Comparison of ENCODE assay signal across 16 cellular contexts in genomic region chr7:157525501-157525915, GRCh38.
DNase-seq lines count a peak whose midpoint lies in the region; ATAC-seq and TF ChIP-seq lines count a peak whose summit lies in the region.
"Had no signal": no experiment of that assay in that cellular context is flagged by ENCODE, and none has a peak within 500 bp of the region (broad histone marks: within the 10 kb centered on the region; RNA-seq: fewer than 3 reads in every experiment).

No MANE protein-coding gene starts in this region.

- H3K9ac ChIP-seq in Karpas-422 (ENCODE audit: low read length) (no peak overlapping the region), neural progenitor cell (no peak overlapping the region)
- H3K9ac ChIP-seq: BLaER1 had no signal

- H3K27ac ChIP-seq in Karpas-422 (ENCODE audit: low read length), result no peak overlapping the region
- H3K27ac ChIP-seq in neural progenitor cell, result no peak overlapping the region
- H3K27ac ChIP-seq: BLaER1 had no signal

- H3K4me1 Mint-ChIP-seq in brain (peaks cover 64% of the 10 kb centered on the region), neural progenitor cell (peaks cover 35% of the 10 kb centered on the region)

- H3K27me3 ChIP-seq in Karpas-422 (ENCODE audit: low read length) (no peaks in the 10 kb centered on the region; the same call in 1 of the 2 replicates), neural progenitor cell (no peaks in the 10 kb centered on the region)
- H3K27me3 ChIP-seq: BLaER1 had no signal

- no peaks in the 10 kb centered on the region for H3F3A ChIP-seq in neural progenitor cell (ENCODE audit: low read depth)

- H3K27ac Mint-ChIP-seq in brain (peak overlapping the region in 3 of 5 experiments; percentile 26 to 91 (median 65)), neural progenitor cell (no peak overlapping the region)
- H3K27ac Mint-ChIP-seq: IgD-negative memory B cell had no signal

- TF ChIP-seq CTCF in brain (conservative IDR thresholded peaks at IDR 0.05), result no peak
- TF ChIP-seq CTCF in neural progenitor cell (IDR thresholded peaks at IDR 0.05), result no peak

- H4K20me1 ChIP-seq in Karpas-422 (ENCODE audit: insufficient read depth, low read depth, low read length), result no peaks in the 10 kb centered on the region
- no peaks in the 10 kb centered on the region for H4K20me1 ChIP-seq in neural progenitor cell (ENCODE audit: low read depth)
- H4K20me1 ChIP-seq: BLaER1 had no signal

- H3K4me3 Mint-ChIP-seq in brain, result no peak overlapping the region
- peak overlapping the region; percentile 22 for H3K4me3 Mint-ChIP-seq in neural progenitor cell
- H3K4me3 Mint-ChIP-seq: IgD-negative memory B cell had no signal

- no peaks in the 10 kb centered on the region for H3K9me2 ChIP-seq in Karpas-422 (replicated peaks; ENCODE audit: insufficient read depth, low read length)

- no peak overlapping the region for H3K4me2 ChIP-seq in Karpas-422 (ENCODE audit: low read depth, low read length, poor library complexity, severe bottlenecking)
- H3K4me2 ChIP-seq in neural progenitor cell, result no peak overlapping the region
- H3K4me2 ChIP-seq: BLaER1 had no signal

- H3K4me3 ChIP-seq in Karpas-422 (ENCODE audit: low read length) (no peak overlapping the region), neural progenitor cell (no peak overlapping the region)
- H3K4me3 ChIP-seq: BLaER1 had no signal

- no peaks in the 10 kb centered on the region for H3K9me3 ChIP-seq in Karpas-422 (ENCODE audit: low read length)
- H3K9me3 ChIP-seq in neural progenitor cell (ENCODE audit: low read depth), result no peaks in the 10 kb centered on the region
- H3K9me3 ChIP-seq: BLaER1 had no signal

- ATAC-seq in HG02884 (IDR thresholded peaks at IDR 0.05; ENCODE audit: unreplicated experiment) (no peak), HG03045 (IDR thresholded peaks at IDR 0.05; ENCODE audit: unreplicated experiment) (no peak)
- ATAC-seq: Panc1 had no signal

- H3K27me3 Mint-ChIP-seq in brain, result peaks cover 11% of the 10 kb centered on the region
- peaks cover 2% of the 10 kb centered on the region for H3K27me3 Mint-ChIP-seq in neural progenitor cell (ENCODE audit: insufficient read depth, low read depth)
- H3K27me3 Mint-ChIP-seq: IgD-negative memory B cell had no signal

- H3K36me3 ChIP-seq in Karpas-422 (ENCODE audit: insufficient read depth, low read length) (no peaks in the 10 kb centered on the region), neural progenitor cell (no peaks in the 10 kb centered on the region)
- H3K36me3 ChIP-seq: BLaER1 had no signal

- no peaks in the 10 kb centered on the region for H3K4me1 ChIP-seq in Karpas-422 (ENCODE audit: low read length)
- peaks cover 4% of the 10 kb centered on the region for H3K4me1 ChIP-seq in neural progenitor cell

- DNase-seq in DMS53 (lab: John Stamatoyannopoulos, UW), result peak; percentile 52
- DNase-seq in DMS53 treated with DMSO at 0.1 percent for 48 hours (lab: John Stamatoyannopoulos, UW; ENCODE audit: unreplicated experiment), result no peak
- peak; percentile 58 for DNase-seq in Karpas-422
- no peak for DNase-seq in neural progenitor cell (ENCODE audit: low spot score)
- DNase-seq in NK-92 (lab: John Stamatoyannopoulos, UW; ENCODE audit: unreplicated experiment), result no peak
- DNase-seq: 8988T, DMS153, NCI-H1092, NCI-H69, SHP77 treated with DMSO at 0.1 percent for 48 hours had no signal

- H3K9me3 Mint-ChIP-seq in brain, result peaks cover 0 to 86% (median 0%) of the 10 kb centered on the region in 5 experiments
- H3K9me3 Mint-ChIP-seq in neural progenitor cell, result peaks cover 3% of the 10 kb centered on the region

- H2AFZ ChIP-seq in Karpas-422 (ENCODE audit: low read length) (no peak overlapping the region), neural progenitor cell (replicated peaks) (no peak overlapping the region)

- H3K36me3 Mint-ChIP-seq in brain, result peaks cover 4% of the 10 kb centered on the region
- peaks cover 5% of the 10 kb centered on the region for H3K36me3 Mint-ChIP-seq in neural progenitor cell
- H3K36me3 Mint-ChIP-seq: IgD-negative memory B cell had no signal

- H3K79me2 ChIP-seq in Karpas-422 (ENCODE audit: low read length) (no peaks in the 10 kb centered on the region), neural progenitor cell (ENCODE audit: low read depth) (no peaks in the 10 kb centered on the region)

Comparison
In these comparisons a context has a peak if more than half of its experiments do, and no peak if none do; other contexts are left out.
1. DNase-seq: peak in DMS53 (single experiment) and Karpas-422 (single experiment); none in DMS53 treated with DMSO at 0.1 percent for 48 hours (single experiment), neural progenitor cell (single experiment) and NK-92 (single experiment).